ENCODE assay signal across 1 cellular context in the genomic region with DNA sequence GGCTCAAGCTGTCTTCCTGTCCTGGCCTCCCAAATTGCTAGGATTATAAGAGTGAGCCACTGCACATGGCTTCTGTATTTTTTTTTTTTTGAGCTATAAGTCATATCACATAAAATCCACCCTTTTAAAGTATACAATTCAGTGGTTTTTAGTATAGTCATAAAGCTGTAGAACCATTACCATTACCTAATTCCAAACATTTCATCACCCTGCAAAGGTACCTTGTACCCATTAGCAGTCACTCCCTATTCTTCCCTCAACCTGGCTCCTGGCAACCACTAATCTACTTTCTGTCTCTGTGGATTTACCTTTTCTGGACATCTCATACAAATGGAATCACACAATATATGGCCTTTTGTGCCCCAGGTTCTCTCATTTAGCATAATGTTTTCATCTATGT.
TF ChIP-seq lines count a peak whose summit lies in the region.

No MANE protein-coding gene starts in this region.

TF ChIP-seq in HEK293, 187 proteins besides CTCF, POLR2A, EP300 and RAD21 (continued from another document):
- TF ChIP-seq KLF17 (tag by site-specific recombination; IDR thresholded peaks at IDR 0.05) = no peak
TF ChIP-seq in HEK293: peak in this region for 4.
